In genomic region chr5:61381968-61382367, GRCh38 we compare ENCODE assay signal across 10 cellular contexts.
"Had no signal": no experiment of that assay in that cellular context is flagged by ENCODE, and none has a peak within 500 bp of the region (broad histone marks: within the 10 kb centered on the region; RNA-seq: fewer than 3 reads in every experiment).

No MANE protein-coding gene starts in this region.

- H3K4me3 Mint-ChIP-seq: HFFc6, IgD-negative memory B cell had no signal

- DNase-seq: GM23248, GOT3, H7, HFFc6, KG1 had no signal

- H3K9ac ChIP-seq: GM23248 had no signal

- H3K4me3 ChIP-seq: GM23248, HAP-1 had no signal

- H3K27ac ChIP-seq: GM23248, HL-60 had no signal

- H3K27ac Mint-ChIP-seq: HFFc6 had no signal

- ATAC-seq: HCT116, HepG2 had no signal

- H3K9me3 ChIP-seq: HAP-1 had no signal

- H3K27me3 Mint-ChIP-seq: IgD-negative memory B cell had no signal

- H3K36me3 ChIP-seq: HAP-1 had no signal

- H3K9me3 Mint-ChIP-seq: HFFc6, IgD-negative memory B cell had no signal

- FAIRE-seq: HepG2 had no signal

- H2AFZ ChIP-seq: GM23248 had no signal
